ENCODE assay signal across 10 cellular contexts in the genomic region with DNA sequence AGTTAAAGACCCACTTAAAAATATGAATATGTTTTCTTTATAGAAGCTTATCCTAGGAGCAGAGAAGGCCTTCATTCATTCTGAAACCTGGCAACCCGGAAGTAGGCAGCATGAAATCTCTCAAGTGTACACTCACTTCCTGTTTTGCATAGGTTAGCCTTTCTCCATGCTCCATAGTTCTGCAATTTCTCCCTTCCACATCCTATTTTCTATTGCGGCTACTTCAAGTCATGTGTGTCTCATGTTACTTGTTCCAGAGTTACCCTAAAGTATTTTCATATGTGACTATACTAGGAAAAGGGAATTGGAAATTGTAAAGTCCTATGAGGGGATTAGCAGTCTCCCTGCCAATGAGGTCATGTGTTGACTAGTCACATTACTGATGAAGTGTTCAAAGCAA.
DNase-seq lines count a peak whose midpoint lies in the region; ATAC-seq, FAIRE-seq and TF ChIP-seq lines count a peak whose summit lies in the region.
"Had no signal": no experiment of that assay in that cellular context is flagged by ENCODE, and none has a peak within 500 bp of the region (broad histone marks: within the 10 kb centered on the region; RNA-seq: fewer than 3 reads in every experiment).

No MANE protein-coding gene starts in this region.

- POLR2A ChIA-PET in GM12878 (lab: Charles Lee), result no interaction called here

- peak; percentile 56 for ATAC-seq in GM18873 (IDR thresholded peaks at IDR 0.05; ENCODE audit: low FRiP score, unreplicated experiment)
- ATAC-seq in HG03175 (IDR thresholded peaks at IDR 0.05; ENCODE audit: unreplicated experiment), result peak; percentile 91
- ATAC-seq in GM12878, result peak; percentile 72
- no peak for ATAC-seq in GM18505 (IDR thresholded peaks at IDR 0.05; ENCODE audit: unreplicated experiment)
- ATAC-seq: WTC11 had no signal

- RAD21 ChIA-PET in GM12878 (lab: Charles Lee; ENCODE audit: unreplicated experiment), result no interaction called here

- H3K4me3 ChIP-seq in GM12878 (no peak overlapping the region), Peyer's patch (no peak overlapping the region)
- H3K4me3 ChIP-seq: stomach had no signal

- TF ChIP-seq CTCF in GM12878 (IDR thresholded peaks at IDR 0.05 in 2 of 3, conservative IDR thresholded peaks at IDR 0.05 in 1 of 3; ENCODE audit: control insufficient read depth in 2 of 3, extremely low read depth in 1 of 3, insufficient read depth in 1 of 3, low read depth in 3 of 3, low read length in 3 of 3), result no peak
- no peak for TF ChIP-seq CTCF in Peyer's patch (IDR thresholded peaks at IDR 0.05)

- H3K9me3 ChIP-seq in GM12878 (replicated peaks; ENCODE audit: control insufficient read depth, insufficient read depth, low read length), result no peaks in the 10 kb centered on the region
- no peaks in the 10 kb centered on the region for H3K9me3 ChIP-seq in Peyer's patch
- H3K9me3 ChIP-seq: stomach had no signal

- DNase-seq in GM12878 (ENCODE audit: low read depth, low spot score) (peak; percentile 5), renal cortical epithelial cell (ENCODE audit: low read depth) (peak; percentile 35), Peyer's patch (no peak)
- DNase-seq in activated effector memory CD4-positive, alpha-beta T cell treated with Interleukin-2 at 50 U/mL for 16 hours, result no peak
- DNase-seq: DMS153, stomach had no signal

- H3K36me3 ChIP-seq in GM12878 (ENCODE audit: control insufficient read depth in 2 of 2, insufficient read depth in 2 of 2, low read length in 1 of 2) (no peaks in the 10 kb centered on the region), Peyer's patch (no peaks in the 10 kb centered on the region)
- H3K36me3 ChIP-seq: stomach had no signal

- no peak overlapping the region for H2AFZ ChIP-seq in GM12878 (ENCODE audit: control insufficient read depth, low read depth, low read length)

- no peak for TF ChIP-seq EP300 in GM12878 (IDR thresholded peaks at IDR 0.05; ENCODE audit: borderline replicate concordance in 1 of 2, control insufficient read depth in 1 of 2, low read depth in 2 of 2, low read length in 2 of 2)

- no peak for TF ChIP-seq RAD21 in GM12878 (IDR thresholded peaks at IDR 0.05; ENCODE audit: insufficient read depth, low read depth, low read length)

- H3K27me3 ChIP-seq in GM12878 (replicated peaks in 1 of 2; ENCODE audit: control insufficient read depth in 2 of 2, insufficient read depth in 2 of 2, low read length in 1 of 2) (no peaks in the 10 kb centered on the region), Peyer's patch (no peaks in the 10 kb centered on the region)
- H3K27me3 ChIP-seq: stomach had no signal

- in situ Hi-C loops in GM12878 (cut with MboI), result no loop called here

- BruUV-seq in GM12878 (replicated peaks; lab: Mats Ljungman, UMichigan), result no TSS peak

- no peak for TF ChIP-seq POLR2A in GM12878 (IDR thresholded peaks at IDR 0.05; ENCODE audit: low read depth, low read length)
- no peak for TF ChIP-seq POLR2A in GM18505 (IDR thresholded peaks at IDR 0.05; ENCODE audit: borderline replicate concordance, extremely low read depth, insufficient read depth, insufficient read length)
- TF ChIP-seq POLR2A in Peyer's patch (IDR thresholded peaks at IDR 0.05), result no peak

- no peaks in the 10 kb centered on the region for H4K20me1 ChIP-seq in GM12878 (ENCODE audit: control insufficient read depth, insufficient read depth)

- no peak overlapping the region for H3K4me2 ChIP-seq in GM12878 (ENCODE audit: control insufficient read depth, insufficient read depth)

- no peak overlapping the region for H3K9ac ChIP-seq in GM12878 (ENCODE audit: control insufficient read depth, insufficient read depth, low read length)

- CTCF ChIA-PET in GM12878 (lab: Yijun Ruan, JAX), result no interaction called here

- WGBS in GM12878 (ENCODE audit: insufficient coverage, insufficient replicate concordance, low lambda C conversion rate, missing lambda C conversion rate), result 0% methylated on average over 2 of the region's 2 CpGs

- no peaks in the 10 kb centered on the region for H3K4me1 ChIP-seq in GM12878 (ENCODE audit: control insufficient read depth, insufficient read depth, low read length)
- no peaks in the 10 kb centered on the region for H3K4me1 ChIP-seq in Peyer's patch
- H3K4me1 ChIP-seq: stomach had no signal

- SMC1A ChIA-PET in GM12878 (lab: Charles Lee; ENCODE audit: uncharacterized antibody, unreplicated experiment), result interaction anchor here (0.8 kb wide), 1 partner anchor 8 kb away, joined by 3 read pairs; no protein-coding TSS in a partner anchor

- intact Hi-C loops in GM12878 (cut with micrococcal nuclease; ENCODE audit: unreplicated experiment), result no loop called here

- H3K27ac ChIP-seq in GM12878 (ENCODE audit: control insufficient read depth, insufficient read depth) (no peak overlapping the region), Peyer's patch (no peak overlapping the region)
- H3K27ac ChIP-seq: stomach had no signal

- no peaks in the 10 kb centered on the region for H3K79me2 ChIP-seq in GM12878 (ENCODE audit: control insufficient read depth, insufficient read depth, low read length)

- FAIRE-seq in GM12878 (lab: Jason Lieb, UNC), result peak; percentile 61

TF ChIP-seq in GM12878, 131 proteins besides CTCF, POLR2A, EP300 and RAD21:
- peak; percentile 48 to 69; a peak in 3 of 4 replicates for TF ChIP-seq IKZF2 (IDR thresholded peaks at IDR 0.05)
- no peak for TF ChIP-seq SIX5 (IDR thresholded peaks at IDR 0.05; ENCODE audit: low read depth, low read length, severe bottlenecking)
- TF ChIP-seq, protein P1, sequence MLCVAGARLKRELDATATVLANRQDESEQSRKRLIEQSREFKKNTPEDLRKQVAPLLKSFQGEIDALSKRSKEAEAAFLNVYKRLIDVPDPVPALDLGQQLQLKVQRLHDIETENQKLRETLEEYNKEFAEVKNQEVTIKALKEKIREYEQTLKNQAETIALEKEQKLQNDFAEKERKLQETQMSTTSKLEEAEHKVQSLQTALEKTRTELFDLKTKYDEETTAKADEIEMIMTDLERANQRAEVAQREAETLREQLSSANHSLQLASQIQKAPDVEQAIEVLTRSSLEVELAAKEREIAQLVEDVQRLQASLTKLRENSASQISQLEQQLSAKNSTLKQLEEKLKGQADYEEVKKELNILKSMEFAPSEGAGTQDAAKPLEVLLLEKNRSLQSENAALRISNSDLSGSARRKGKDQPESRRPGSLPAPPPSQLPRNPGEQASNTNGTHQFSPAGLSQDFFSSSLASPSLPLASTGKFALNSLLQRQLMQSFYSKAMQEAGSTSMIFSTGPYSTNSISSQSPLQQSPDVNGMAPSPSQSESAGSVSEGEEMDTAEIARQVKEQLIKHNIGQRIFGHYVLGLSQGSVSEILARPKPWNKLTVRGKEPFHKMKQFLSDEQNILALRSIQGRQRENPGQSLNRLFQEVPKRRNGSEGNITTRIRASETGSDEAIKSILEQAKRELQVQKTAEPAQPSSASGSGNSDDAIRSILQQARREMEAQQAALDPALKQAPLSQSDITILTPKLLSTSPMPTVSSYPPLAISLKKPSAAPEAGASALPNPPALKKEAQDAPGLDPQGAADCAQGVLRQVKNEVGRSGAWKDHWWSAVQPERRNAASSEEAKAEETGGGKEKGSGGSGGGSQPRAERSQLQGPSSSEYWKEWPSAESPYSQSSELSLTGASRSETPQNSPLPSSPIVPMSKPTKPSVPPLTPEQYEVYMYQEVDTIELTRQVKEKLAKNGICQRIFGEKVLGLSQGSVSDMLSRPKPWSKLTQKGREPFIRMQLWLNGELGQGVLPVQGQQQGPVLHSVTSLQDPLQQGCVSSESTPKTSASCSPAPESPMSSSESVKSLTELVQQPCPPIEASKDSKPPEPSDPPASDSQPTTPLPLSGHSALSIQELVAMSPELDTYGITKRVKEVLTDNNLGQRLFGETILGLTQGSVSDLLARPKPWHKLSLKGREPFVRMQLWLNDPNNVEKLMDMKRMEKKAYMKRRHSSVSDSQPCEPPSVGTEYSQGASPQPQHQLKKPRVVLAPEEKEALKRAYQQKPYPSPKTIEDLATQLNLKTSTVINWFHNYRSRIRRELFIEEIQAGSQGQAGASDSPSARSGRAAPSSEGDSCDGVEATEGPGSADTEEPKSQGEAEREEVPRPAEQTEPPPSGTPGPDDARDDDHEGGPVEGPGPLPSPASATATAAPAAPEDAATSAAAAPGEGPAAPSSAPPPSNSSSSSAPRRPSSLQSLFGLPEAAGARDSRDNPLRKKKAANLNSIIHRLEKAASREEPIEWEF (IDR thresholded peaks at IDR 0.05; ENCODE audit: insufficient replicate concordance, low read depth, low read length), result no peak
- peak; percentile 55 for TF ChIP-seq IKZF1 (conservative IDR thresholded peaks at IDR 0.05)
- no peak for TF ChIP-seq RUNX3 (IDR thresholded peaks at IDR 0.05; ENCODE audit: low read length)
- TF ChIP-seq ETV6 (conservative IDR thresholded peaks at IDR 0.05 in 1 of 2, IDR thresholded peaks at IDR 0.05 in 1 of 2; ENCODE audit: borderline replicate concordance in 1 of 2, low read depth in 1 of 2), result 0 out of 4 replicates have a peak, but pooled peaks of 1 of the 2 experiments have one; percentile 28
- TF ChIP-seq MYB (IDR thresholded peaks at IDR 0.05; ENCODE audit: borderline replicate concordance, low read depth, low read length), result no peak
- TF ChIP-seq EZH2 (IDR thresholded peaks at IDR 0.05; ENCODE audit: borderline replicate concordance, control insufficient read depth, low read depth, low read length), result no peak
- TF ChIP-seq SPI1 (IDR thresholded peaks at IDR 0.05; ENCODE audit: borderline replicate concordance, insufficient read depth, low read depth, low read length), result peak; percentile 71
- TF ChIP-seq IRF4 (IDR thresholded peaks at IDR 0.05; ENCODE audit: low read depth, low read length), result no peak

Comparison
In these comparisons a context has a peak if more than half of its experiments do, and no peak if none do; other contexts are left out.
1. DNase-seq: peak in GM12878 (single experiment) and renal cortical epithelial cell (single experiment); none in Peyer's patch (0 of 3) and activated effector memory CD4-positive, alpha-beta T cell treated with Interleukin-2 at 50 U/mL for 16 hours (single experiment).